1 cellular context compared by ENCODE assay signal in genomic region chr6:88004707-88005106, GRCh38.
TF ChIP-seq lines count a peak whose summit lies in the region.

No MANE protein-coding gene starts in this region.

TF ChIP-seq in IMR-90, 13 proteins besides CTCF, POLR2A, EP300 and RAD21:
- TF ChIP-seq CEBPB (IDR thresholded peaks at IDR 0.05; ENCODE audit: low read depth, low read length): peak; percentile 65
- no peak for TF ChIP-seq USF2 (IDR thresholded peaks at IDR 0.05; ENCODE audit: low read depth, low read length)
- no peak for TF ChIP-seq ELK1 (IDR thresholded peaks at IDR 0.05; ENCODE audit: borderline replicate concordance, low read depth, low read length)
- TF ChIP-seq CHD1 (IDR thresholded peaks at IDR 0.05; ENCODE audit: low read depth, low read length): no peak
- TF ChIP-seq BHLHE40 (IDR thresholded peaks at IDR 0.05; ENCODE audit: low read depth, low read length): no peak
